17 cellular contexts compared by ENCODE assay signal in genomic region chr5:91188755-91189154, GRCh38.
"Had no signal": no experiment of that assay in that cellular context is flagged by ENCODE, and none has a peak within 500 bp of the region (broad histone marks: within the 10 kb centered on the region; RNA-seq: fewer than 3 reads in every experiment).

No MANE protein-coding gene starts in this region.

- H3K27ac Mint-ChIP-seq: immature natural killer cell, nephron progenitor cell, type B pancreatic cell had no signal

- H3K9me3 Mint-ChIP-seq: naive B cell, nephron progenitor cell had no signal

- H3K36me3 Mint-ChIP-seq: memory B cell, naive B cell, type B pancreatic cell had no signal

- H3K27me3 Mint-ChIP-seq: type B pancreatic cell had no signal

- H3K4me1 ChIP-seq: colonic mucosa had no signal

- H3K36me3 ChIP-seq: colonic mucosa, left ventricle myocardium inferior, lower lobe of right lung, suprapubic skin, thyroid gland had no signal

- ATAC-seq: esophagus mucosa; lower lobe of right lung; stimulated activated naive CD8-positive, alpha-beta T cell treated with anti-CD3 and anti-CD28 coated beads, Interleukin-15, Interleukin-2, amounts not matched to agents 100 U/mL and 50 U/mL, for 24 hours had no signal

- H3K4me3 Mint-ChIP-seq: memory B cell, naive B cell, nephron progenitor cell, type B pancreatic cell had no signal

- H3K9me3 ChIP-seq: colonic mucosa, left ventricle myocardium inferior, lower lobe of right lung, suprapubic skin, thyroid gland had no signal

- DNase-seq: colonic mucosa; effector CD4-positive, alpha-beta T cell; immature natural killer cell; left ventricle myocardium inferior; lower lobe of right lung; midbrain; naive B cell; nephron progenitor cell; posterior cingulate gyrus; small intestine; stimulated activated CD4-positive, alpha-beta T cell treated with anti-CD3 and anti-CD28 coated beads, Interleukin-2, amount 100 ng/mL, for 48 hours; stimulated activated naive CD8-positive, alpha-beta T cell treated with anti-CD3 and anti-CD28 coated beads, Interleukin-15, Interleukin-2, amounts not matched to agents 100 U/mL and 50 U/mL, for 24 hours; thyroid gland had no signal

- H3K4me3 ChIP-seq: colonic mucosa, lower lobe of right lung, suprapubic skin, thyroid gland had no signal

- H3K27me3 ChIP-seq: colonic mucosa, suprapubic skin, thyroid gland had no signal
